1 cellular context compared by ENCODE assay signal in genomic region chr15:90991587-90992285, GRCh38.
TF ChIP-seq lines count a peak whose summit lies in the region.

No MANE protein-coding gene starts in this region.

TF ChIP-seq in SK-N-SH treated with all-trans-retinoic acid at 6 μM for 48 hours, 23 proteins besides CTCF, POLR2A, EP300 and RAD21 (continued from another document):
- TF ChIP-seq TSHZ2 (CRISPR knock-in tag; IDR thresholded peaks at IDR 0.05): no peak
